19 cellular contexts compared by ENCODE assay signal in genomic region chr5:91049112-91049511, GRCh38.
DNase-seq lines count a peak whose midpoint lies in the region; ATAC-seq, FAIRE-seq and TF ChIP-seq lines count a peak whose summit lies in the region.
"Had no signal": no experiment of that assay in that cellular context is flagged by ENCODE, and none has a peak within 500 bp of the region (broad histone marks: within the 10 kb centered on the region; RNA-seq: fewer than 3 reads in every experiment).

No MANE protein-coding gene starts in this region.

- H3K27ac Mint-ChIP-seq in activated naive CD8-positive, alpha-beta T cell treated with anti-CD3 and anti-CD28 coated beads, Interleukin-2, amount 50 U/mL, for 24 hours, result no peak overlapping the region
- no peak overlapping the region for H3K27ac Mint-ChIP-seq in endothelial cell (ENCODE audit: unreplicated experiment)
- H3K27ac Mint-ChIP-seq: CD4-positive, alpha-beta memory T cell had no signal

- DNase-seq in DMS53 (lab: John Stamatoyannopoulos, UW) (peak; percentile 85), M059J (ENCODE audit: low read depth) (peak; percentile 33), GM12891 (ENCODE audit: insufficient read length, low spot score) (no peak), endothelial cell (ENCODE audit: low spot score) (no peak)
- DNase-seq in activated naive CD8-positive, alpha-beta T cell treated with anti-CD3 and anti-CD28 coated beads, Interleukin-2, amount 50 U/mL, for 24 hours, result no peak
- DNase-seq: 8988T; C1 segment of cervical spinal cord; CD4-positive, alpha-beta memory T cell; DMS153; DMS79 treated with DMSO at 0.1 percent for 48 hours; GF-D8; H9 had no signal

- TF ChIP-seq CTCF in endothelial cell (IDR thresholded peaks at IDR 0.05; ENCODE audit: unreplicated experiment), result no peak

- no peak for TF ChIP-seq POLR2A in GM12891 (IDR thresholded peaks at IDR 0.05; ENCODE audit: low read depth, low read length)

- H3K36me3 Mint-ChIP-seq in activated naive CD8-positive, alpha-beta T cell treated with anti-CD3 and anti-CD28 coated beads, Interleukin-2, amount 50 U/mL, for 24 hours (ENCODE audit: low read depth), result no peaks in the 10 kb centered on the region
- peaks cover 3% of the 10 kb centered on the region for H3K36me3 Mint-ChIP-seq in endothelial cell (ENCODE audit: low read depth, unreplicated experiment)
- H3K36me3 Mint-ChIP-seq: CD4-positive, alpha-beta memory T cell had no signal

- H3K27me3 Mint-ChIP-seq in activated naive CD8-positive, alpha-beta T cell treated with anti-CD3 and anti-CD28 coated beads, Interleukin-2, amount 50 U/mL, for 24 hours, result peaks cover 15% of the 10 kb centered on the region
- peaks cover 4% of the 10 kb centered on the region for H3K27me3 Mint-ChIP-seq in endothelial cell (ENCODE audit: unreplicated experiment)

- FAIRE-seq in TTC549 (lab: Jason Lieb, UNC) (peak; percentile 97), GM12891 (lab: Jason Lieb, UNC) (no peak)
- FAIRE-seq: GM12892, GM19239 had no signal

- no peak overlapping the region for H3K4me3 Mint-ChIP-seq in activated naive CD8-positive, alpha-beta T cell treated with anti-CD3 and anti-CD28 coated beads, Interleukin-2, amount 50 U/mL, for 24 hours
- H3K4me3 Mint-ChIP-seq in endothelial cell (ENCODE audit: unreplicated experiment), result no peak overlapping the region
- H3K4me3 Mint-ChIP-seq: CD4-positive, alpha-beta memory T cell; GM23338; H9 had no signal

- H3K4me1 Mint-ChIP-seq in activated naive CD8-positive, alpha-beta T cell treated with anti-CD3 and anti-CD28 coated beads, Interleukin-2, amount 50 U/mL, for 24 hours, result no peaks in the 10 kb centered on the region
- H3K4me1 Mint-ChIP-seq in endothelial cell (ENCODE audit: unreplicated experiment), result peaks cover 14% of the 10 kb centered on the region
- H3K4me1 Mint-ChIP-seq: CD4-positive, alpha-beta memory T cell had no signal

- ATAC-seq in esophagus mucosa (peak; percentile 52), GM18868 (IDR thresholded peaks at IDR 0.05; ENCODE audit: unreplicated experiment) (no peak)
- ATAC-seq in activated naive CD8-positive, alpha-beta T cell treated with anti-CD3 and anti-CD28 coated beads, Interleukin-2, amount 50 U/mL, for 24 hours, result no peak
- ATAC-seq: GM23338, HCT116 had no signal

- H3K9me3 Mint-ChIP-seq in activated naive CD8-positive, alpha-beta T cell treated with anti-CD3 and anti-CD28 coated beads, Interleukin-2, amount 50 U/mL, for 24 hours, result no peaks in the 10 kb centered on the region
- no peaks in the 10 kb centered on the region for H3K9me3 Mint-ChIP-seq in endothelial cell (ENCODE audit: unreplicated experiment)

TF ChIP-seq in GM12891, 5 proteins besides CTCF, POLR2A, EP300 and RAD21:
- TF ChIP-seq PAX5 (IDR thresholded peaks at IDR 0.05; ENCODE audit: insufficient read depth, low read length, severe bottlenecking), result no peak
- TF ChIP-seq SPI1 (IDR thresholded peaks at IDR 0.05; ENCODE audit: low read depth, low read length), result no peak
- TF ChIP-seq TAF1 (IDR thresholded peaks at IDR 0.05; ENCODE audit: low read depth, low read length), result no peak
- TF ChIP-seq POU2F2 (IDR thresholded peaks at IDR 0.05; ENCODE audit: low read depth, low read length), result no peak
- no peak for TF ChIP-seq POLR2AphosphoS5 (IDR thresholded peaks at IDR 0.05; ENCODE audit: low read depth, low read length)

Comparison
In these comparisons a context has a peak if more than half of its experiments do, and no peak if none do; other contexts are left out.
1. DNase-seq: peak in DMS53 (single experiment) and M059J (single experiment); none in activated naive CD8-positive, alpha-beta T cell treated with anti-CD3 and anti-CD28 coated beads, Interleukin-2, amount 50 U/mL, for 24 hours (single experiment), GM12891 (single experiment) and endothelial cell (single experiment).